Comparison of ENCODE assay signal across 8 cellular contexts in the genomic region with DNA sequence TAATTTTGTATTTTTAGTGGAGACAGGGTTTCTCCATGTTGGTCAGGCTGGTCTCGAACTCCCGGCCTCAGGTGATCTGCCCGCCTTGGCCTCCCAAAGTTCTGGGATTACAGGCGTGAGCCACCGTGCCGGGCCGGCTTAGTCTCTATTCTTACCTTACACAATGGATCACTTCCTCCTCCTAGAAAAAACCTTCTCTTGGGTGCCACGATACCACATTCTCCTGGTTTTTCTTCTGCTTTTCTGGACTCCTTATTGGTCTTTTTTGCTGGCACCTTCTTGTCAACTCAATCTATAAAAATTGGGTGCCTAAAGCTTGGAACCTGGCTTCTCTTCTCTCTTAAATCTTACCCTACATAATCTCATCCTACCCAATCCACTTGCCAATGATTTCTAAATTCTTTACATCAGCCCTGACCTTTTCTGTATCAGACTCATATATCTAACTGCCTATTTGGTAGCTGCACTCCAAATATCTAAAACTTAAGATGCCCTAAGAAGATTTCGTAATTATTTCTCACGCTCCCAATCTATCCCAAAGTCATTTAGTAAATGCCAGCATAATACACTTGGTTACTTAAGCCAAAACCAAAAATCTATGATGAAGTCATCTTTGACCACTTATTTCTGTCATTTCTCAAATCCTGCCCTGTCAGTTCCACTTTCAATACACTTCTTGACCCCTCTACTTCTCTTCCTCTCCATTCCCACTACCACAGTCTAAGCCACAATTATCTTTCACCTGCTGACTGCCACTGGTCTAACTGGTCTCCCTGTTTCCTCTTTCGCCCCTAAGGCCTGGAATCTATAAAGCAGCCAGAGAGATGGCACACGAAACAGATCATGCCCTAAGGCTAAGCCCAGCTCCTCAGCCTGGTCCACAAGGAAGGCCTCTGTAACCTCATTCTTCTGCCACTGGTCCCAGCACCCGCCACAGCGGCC. TPM values are rescaled to one million over a fixed set of nuclear protein-coding genes. Genes with fewer than 3 reads are reported as not detected.
DNase-seq lines count a peak whose midpoint lies in the region; ATAC-seq and TF ChIP-seq lines count a peak whose summit lies in the region.

No MANE protein-coding gene starts in this region.

- H3K4me3 Mint-ChIP-seq in T-helper 2 cell treated with Interferon-gamma antibody and Interleukin-4, amounts not matched to agents 5 μg/mL and 100 μg/mL, for 36 hours = peak overlapping the region; percentile 94
- H3K4me3 Mint-ChIP-seq in naive thymus-derived CD4-positive, alpha-beta T cell = peak overlapping the region; percentile 89 to 98 (median 92)

- no peak for TF ChIP-seq CTCF in mammary epithelial cell (conservative IDR thresholded peaks at IDR 0.05 in 1 of 2, IDR thresholded peaks at IDR 0.05 in 1 of 2; ENCODE audit: extremely low read depth in 1 of 2, insufficient read depth in 1 of 2, low read depth in 1 of 2, low read length in 2 of 2)

- peaks cover 46% of the 10 kb centered on the region for H3K4me1 Mint-ChIP-seq in T-helper 2 cell treated with Interferon-gamma antibody and Interleukin-4, amounts not matched to agents 5 μg/mL and 100 μg/mL, for 36 hours (ENCODE audit: low read depth)
- peaks cover 58 to 92% (median 81%) of the 10 kb centered on the region in 7 donors for H3K4me1 Mint-ChIP-seq in naive thymus-derived CD4-positive, alpha-beta T cell

- peak overlapping the region; percentile 96 for H3K4me3 ChIP-seq in HUES64 (ENCODE audit: low read length)
- H3K4me3 ChIP-seq in mammary epithelial cell (replicated peaks in 1 of 3; ENCODE audit: insufficient read depth in 1 of 3, low read depth in 2 of 3, low read length in 3 of 3) = peak overlapping the region; percentile 66 to 99 (median 91)
- peak overlapping the region; percentile 95 for H3K4me3 ChIP-seq in naive thymus-derived CD4-positive, alpha-beta T cell (ENCODE audit: low read length)

- H3K4me2 ChIP-seq in mammary epithelial cell (ENCODE audit: insufficient read depth, low read depth, low read length) = peak overlapping the region; percentile 92

- no peaks in the 10 kb centered on the region for H3K9me3 Mint-ChIP-seq in T-helper 2 cell treated with Interferon-gamma antibody and Interleukin-4, amounts not matched to agents 5 μg/mL and 100 μg/mL, for 36 hours
- peaks cover 0 to 1% (median 0%) of the 10 kb centered on the region in 11 donors for H3K9me3 Mint-ChIP-seq in naive thymus-derived CD4-positive, alpha-beta T cell

- peaks cover 42% of the 10 kb centered on the region for H3K36me3 ChIP-seq in HUES64 (ENCODE audit: insufficient read depth, low read length)
- peaks cover 2% of the 10 kb centered on the region for H3K36me3 ChIP-seq in mammary epithelial cell (ENCODE audit: insufficient read depth, low read length)
- peaks cover 0 to 21% (median 5%) of the 10 kb centered on the region in 3 experiments for H3K36me3 ChIP-seq in naive thymus-derived CD4-positive, alpha-beta T cell (ENCODE audit: control insufficient read depth in 2 of 3, insufficient read depth in 3 of 3, low read length in 3 of 3)

- no TSS peak for BruUV-seq in mammary epithelial cell (replicated peaks; lab: Mats Ljungman, UMichigan)

- dilution Hi-C loops in mammary epithelial cell (cut with HindIII; ENCODE audit: low sequenced_read_pairs) = no loop called here

- H4K20me1 ChIP-seq in mammary epithelial cell (ENCODE audit: insufficient read depth, low read length) = no peaks in the 10 kb centered on the region

- intact Hi-C loops in mammary epithelial cell (cut with micrococcal nuclease) = no loop called here
- intact Hi-C loops in naive thymus-derived CD4-positive, alpha-beta T cell (cut with micrococcal nuclease) = loop anchor here (1.0 to 10.0 kb wide), 6 partner anchors 20 to 992 kb away; a partner anchor contains a TSS

- H3K27me3 ChIP-seq in HUES64 (ENCODE audit: insufficient read depth, low read length) (no peaks in the 10 kb centered on the region), mammary epithelial cell (ENCODE audit: insufficient read depth, low read length) (no peaks in the 10 kb centered on the region)
- no peaks in the 10 kb centered on the region for H3K27me3 ChIP-seq in naive thymus-derived CD4-positive, alpha-beta T cell (ENCODE audit: control insufficient read depth in 2 of 2, insufficient read depth in 2 of 2, low read length in 2 of 2)

- H3K4me1 ChIP-seq in HUES64 (ENCODE audit: insufficient read depth, low read length) = no peaks in the 10 kb centered on the region; the same call in 1 of the 2 replicates
- peaks cover 7% of the 10 kb centered on the region for H3K4me1 ChIP-seq in mammary epithelial cell (ENCODE audit: insufficient read depth, low read length)
- peaks cover 60 to 67% of the 10 kb centered on the region in 2 donors for H3K4me1 ChIP-seq in naive thymus-derived CD4-positive, alpha-beta T cell (ENCODE audit: control insufficient read depth in 2 of 2, insufficient read depth in 2 of 2, low read length in 2 of 2)

- CTCF ChIA-PET in mammary epithelial cell (lab: Charles Lee; ENCODE audit: low non-redundant PET) = no interaction called here
- CTCF ChIA-PET in naive thymus-derived CD4-positive, alpha-beta T cell (lab: Charles Lee) = interaction anchor here (0.7 to 1.2 kb wide), 4 partner anchors 14 to 1043 kb away, joined by 3 to 4 read pairs (median 4); no protein-coding TSS in a partner anchor

- in situ Hi-C loops in mammary epithelial cell (cut with MboI; ENCODE audit: low sequenced_read_pairs in 2 of 2) = no loop called here

- peak overlapping the region; percentile 81 for H2AFZ ChIP-seq in mammary epithelial cell (ENCODE audit: low read depth, low read length)

- no peaks in the 10 kb centered on the region for H3K9me3 ChIP-seq in HUES64 (ENCODE audit: insufficient read depth, low read depth, low read length)
- H3K9me3 ChIP-seq in mammary epithelial cell (replicated peaks; ENCODE audit: insufficient read depth, low read length) = no peaks in the 10 kb centered on the region
- H3K9me3 ChIP-seq in naive thymus-derived CD4-positive, alpha-beta T cell (ENCODE audit: control insufficient read depth in 2 of 3, low read length in 3 of 3) = no peaks in the 10 kb centered on the region

- peaks cover 57% of the 10 kb centered on the region for H3K36me3 Mint-ChIP-seq in T-helper 2 cell treated with Interferon-gamma antibody and Interleukin-4, amounts not matched to agents 5 μg/mL and 100 μg/mL, for 36 hours (ENCODE audit: low read depth)
- H3K36me3 Mint-ChIP-seq in naive thymus-derived CD4-positive, alpha-beta T cell = peaks cover 0 to 31% (median 24%) of the 10 kb centered on the region in 5 donors

- H3K27ac ChIP-seq in HUES64 (ENCODE audit: low read depth, low read length) (0 out of 2 replicates have a peak overlapping the region, but pooled peaks have one; percentile 19), mammary epithelial cell (ENCODE audit: insufficient read depth, low read depth, low read length) (peak overlapping the region; percentile 88)
- peak overlapping the region; percentile 99 for H3K27ac ChIP-seq in naive thymus-derived CD4-positive, alpha-beta T cell (ENCODE audit: low read depth, low read length)

- no peak for ATAC-seq in naive thymus-derived CD4-positive, alpha-beta T cell

- POLR2A ChIA-PET in naive thymus-derived CD4-positive, alpha-beta T cell (lab: Charles Lee) = interaction anchor here (0.8 to 5.1 kb wide), 14 partner anchors 7 to 393 kb away, joined by 3 to 69 read pairs (median 9); a partner anchor contains a TSS

- WGBS in HUES64 = 73% methylated on average over 14 of the region's 14 CpGs
- WGBS in mammary epithelial cell (ENCODE audit: low coverage, missing lambda C conversion rate) = 60% methylated on average over 14 of the region's 14 CpGs

- H3K9ac ChIP-seq in HUES64 (ENCODE audit: low read depth, low read length) = peak overlapping the region; percentile 97
- peak overlapping the region; percentile 92 for H3K9ac ChIP-seq in mammary epithelial cell (ENCODE audit: insufficient read depth, low read length)

- H3K27me3 Mint-ChIP-seq in T-helper 2 cell treated with Interferon-gamma antibody and Interleukin-4, amounts not matched to agents 5 μg/mL and 100 μg/mL, for 36 hours (ENCODE audit: low read depth) = no peaks in the 10 kb centered on the region
- no peaks in the 10 kb centered on the region for H3K27me3 Mint-ChIP-seq in naive thymus-derived CD4-positive, alpha-beta T cell

- DNase-seq in T-helper 2 cell treated with Interferon-gamma antibody and Interleukin-4, amounts not matched to agents 5 μg/mL and 100 μg/mL, for 36 hours (ENCODE audit: low spot score) = no peak
- no peak for DNase-seq in T-helper 2 cell
- no peak for DNase-seq in mammary epithelial cell
- no peak for DNase-seq in naive thymus-derived CD4-positive, alpha-beta T cell
- no peak for DNase-seq in COLO668 (lab: John Stamatoyannopoulos, UW; ENCODE audit: unreplicated experiment)
- no peak for DNase-seq in activated CD4-positive, alpha-beta T cell treated with anti-CD3 and anti-CD28 coated beads, Interleukin-2, amount 50 U/mL, for 4 hours
- DNase-seq in T-helper 9 cell = no peak

- peaks cover 33% of the 10 kb centered on the region for H3K79me2 ChIP-seq in mammary epithelial cell (ENCODE audit: insufficient read depth, low read length)

- peak overlapping the region; percentile 92 for H3K27ac Mint-ChIP-seq in T-helper 2 cell treated with Interferon-gamma antibody and Interleukin-4, amounts not matched to agents 5 μg/mL and 100 μg/mL, for 36 hours
- H3K27ac Mint-ChIP-seq in naive thymus-derived CD4-positive, alpha-beta T cell = peak overlapping the region; percentile 77 to 98 (median 94)

RNA-seq across cellular contexts. Expression of a gene that starts 43.2 kb away (rescaled TPM):
- polyA plus RNA-seq in HUES64 (2013, experiment 1 of 2) = 24.0 TPM
- 26.3 TPM for polyA plus RNA-seq in HUES64 (2013, experiment 2 of 2)
- total RNA-seq in mammary epithelial cell = 10 to 100 TPM; 29.6 to 44.0 TPM
- 24.6 TPM for polyA plus RNA-seq in mammary epithelial cell
- 73.5 TPM for polyA minus RNA-seq in mammary epithelial cell
- total RNA-seq in naive thymus-derived CD4-positive, alpha-beta T cell = 100 to 1,000 TPM in 1 of 5 experiments, 10 to 100 TPM in 4; 50.8 to 104 (median 52.3) TPM
- polyA plus RNA-seq in naive thymus-derived CD4-positive, alpha-beta T cell = 10 to 100 TPM; 35.6 to 67.4 TPM

RNA-seq across cellular contexts. Expression of a gene that starts 54.9 kb away (rescaled TPM):
- 0.10 TPM for polyA plus RNA-seq in HUES64 (2013, experiment 1 of 2)
- polyA plus RNA-seq in HUES64 (2013, experiment 2 of 2) = 0.38 TPM
- not detected for total RNA-seq in mammary epithelial cell
- not detected for polyA plus RNA-seq in mammary epithelial cell
- not detected for polyA minus RNA-seq in mammary epithelial cell
- total RNA-seq in naive thymus-derived CD4-positive, alpha-beta T cell = not detected
- not detected for polyA plus RNA-seq in naive thymus-derived CD4-positive, alpha-beta T cell

Comparison
In these comparisons a context has a peak if more than half of its experiments do, and no peak if none do; other contexts are left out.
1. H3K27ac ChIP-seq: peak in every context shown above with its lines; median percentile 99 in naive thymus-derived CD4-positive, alpha-beta T cell; 88 in mammary epithelial cell; 19 in HUES64.